ENCODE assay signal across 20 cellular contexts in genomic region chr10:3097160-3097559, GRCh38. TPM values are rescaled to one million over a fixed set of nuclear protein-coding genes. Genes with fewer than 3 reads are reported as not detected.
DNase-seq lines count a peak whose midpoint lies in the region; ATAC-seq, FAIRE-seq and TF ChIP-seq lines count a peak whose summit lies in the region.
"Had no signal": no experiment of that assay in that cellular context is flagged by ENCODE, and none has a peak within 500 bp of the region (broad histone marks: within the 10 kb centered on the region; RNA-seq: fewer than 3 reads in every experiment).

No MANE protein-coding gene starts in this region.

- no peak overlapping the region for H3K9ac ChIP-seq in H1 (replicated peaks in 1 of 4; ENCODE audit: extremely low read depth in 1 of 4, low read depth in 3 of 4, low read length in 3 of 4)

- no peak overlapping the region for H3K4me3 Mint-ChIP-seq in activated naive CD4-positive, alpha-beta T cell treated with anti-CD3 and anti-CD28 coated beads, Interleukin-2, amount 10 ng/mL, durations not matched to agents 7 days and 5 days
- H3K4me3 Mint-ChIP-seq in activated naive CD4-positive, alpha-beta T cell treated with anti-CD3 and anti-CD28 coated beads for 36 hours = no peak overlapping the region

- H3K56ac ChIP-seq in H1 (replicated peaks; ENCODE audit: insufficient read length, low read depth, low read length) = peak overlapping the region; percentile 65

- POLR2A ChIA-PET in RWPE1 (lab: Yijun Ruan, JAX; ENCODE audit: low non-redundant PET) (no interaction called here), H1 (lab: Charles Lee; ENCODE audit: partially characterized antibody) (interaction anchor here (1.5 kb wide), 1 partner anchor 25 kb away, joined by 3 read pairs; no protein-coding TSS in a partner anchor)

- H3K27me3 Mint-ChIP-seq in activated naive CD4-positive, alpha-beta T cell treated with anti-CD3 and anti-CD28 coated beads, Interleukin-2, amount 10 ng/mL, durations not matched to agents 7 days and 5 days = no peaks in the 10 kb centered on the region
- H3K27me3 Mint-ChIP-seq in activated naive CD4-positive, alpha-beta T cell treated with anti-CD3 and anti-CD28 coated beads for 36 hours (ENCODE audit: low read depth) = no peaks in the 10 kb centered on the region

- H3K23ac ChIP-seq in H1 (ENCODE audit: insufficient read length) = no peak overlapping the region

- no peak overlapping the region for H3K18ac ChIP-seq in H1 (ENCODE audit: extremely low read depth, low read length)

- no peak for TF ChIP-seq CTCF in RWPE1 (conservative IDR thresholded peaks at IDR 0.05; ENCODE audit: low read depth)
- TF ChIP-seq CTCF in H1 (IDR thresholded peaks at IDR 0.05; ENCODE audit: control extremely low read depth in 1 of 3, insufficient read depth in 1 of 3, low read depth in 1 of 3, low read length in 3 of 3) = 0 out of 4 replicates have a peak, but pooled peaks of 1 of the 3 experiments have one; percentile 7
- no peak for TF ChIP-seq CTCF in sigmoid colon (IDR thresholded peaks at IDR 0.05)

- H3K4me2 ChIP-seq in H1 (ENCODE audit: insufficient read depth in 1 of 2, low read depth in 2 of 2, low read length in 2 of 2) = no peak overlapping the region

- H4K20me1 ChIP-seq in H1 (replicated peaks in 1 of 2; ENCODE audit: control insufficient read depth in 1 of 2, insufficient read depth in 2 of 2, low read length in 2 of 2) = peaks cover 11 to 14% of the 10 kb centered on the region in 2 experiments

- H3K23me2 ChIP-seq in H1 (ENCODE audit: low read depth, low read length) = peaks cover 4% of the 10 kb centered on the region; the same call in 1 of the 2 replicates

- TF ChIP-seq POLR2A in H1 (IDR thresholded peaks at IDR 0.05; ENCODE audit: control extremely low read depth in 1 of 2, low read depth in 2 of 2, low read length in 2 of 2) (no peak), sigmoid colon (IDR thresholded peaks at IDR 0.05) (no peak)

- H3K79me2 ChIP-seq in H1 (ENCODE audit: control insufficient read depth in 1 of 2, insufficient read depth in 2 of 2, low read length in 2 of 2) = peaks cover 0 to 67% of the 10 kb centered on the region in 2 experiments; a peak in 3 of 4 replicates

- peak overlapping the region; percentile 98 for H3K27ac ChIP-seq in RWPE1
- no peak overlapping the region for H3K27ac ChIP-seq in H1 (ENCODE audit: low read depth, low read length)
- H3K27ac ChIP-seq in sigmoid colon = peak overlapping the region in 3 of 4 donors; percentile 5 to 69 (median 56)
- H3K27ac ChIP-seq: pancreas had no signal

- no peak overlapping the region for H3K4ac ChIP-seq in H1 (replicated peaks; ENCODE audit: insufficient read length, low read depth, low read length)

- peak overlapping the region; percentile 67 for H3K27ac Mint-ChIP-seq in activated naive CD4-positive, alpha-beta T cell treated with anti-CD3 and anti-CD28 coated beads, Interleukin-2, amount 10 ng/mL, durations not matched to agents 7 days and 5 days
- no peak overlapping the region for H3K27ac Mint-ChIP-seq in activated naive CD4-positive, alpha-beta T cell treated with anti-CD3 and anti-CD28 coated beads for 36 hours

- TF ChIP-seq EP300 in H1 (IDR thresholded peaks at IDR 0.05; ENCODE audit: borderline replicate concordance in 1 of 2, low read depth in 2 of 2, low read length in 2 of 2) = no peak
- TF ChIP-seq EP300 in sigmoid colon (IDR thresholded peaks at IDR 0.05) = no peak

- intact Hi-C loops in activated naive CD4-positive, alpha-beta T cell treated with anti-CD3 and anti-CD28 coated beads for 36 hours (cut with micrococcal nuclease) = loop anchor here (5.0 kb wide), 2 partner anchors 660 to 1555 kb away; no protein-coding TSS in a partner anchor
- intact Hi-C loops in sigmoid colon (cut with DNase I) = no loop called here

- H3K36me3 ChIP-seq in H1 (ENCODE audit: control insufficient read depth in 2 of 4, insufficient read depth in 4 of 4, low read length in 3 of 4) = peaks cover 4 to 33% (median 15%) of the 10 kb centered on the region in 4 experiments
- H3K36me3 ChIP-seq in sigmoid colon = peaks cover 0 to 9% (median 3%) of the 10 kb centered on the region in 4 donors
- H3K36me3 ChIP-seq: pancreas had no signal

- 0 out of 2 replicates have a peak overlapping the region, but pooled peaks have one; percentile 35 for H4K8ac ChIP-seq in H1 (ENCODE audit: extremely low read depth, insufficient read depth, low read length)

- H3K9me3 ChIP-seq in H1 (ENCODE audit: insufficient read depth in 2 of 2, low read depth in 1 of 2, low read length in 1 of 2) (no peaks in the 10 kb centered on the region), sigmoid colon (no peaks in the 10 kb centered on the region)
- H3K9me3 ChIP-seq: MG63, pancreas had no signal

- ATAC-seq in HG02610 (IDR thresholded peaks at IDR 0.05; ENCODE audit: unreplicated experiment) = no peak
- ATAC-seq: left lobe of liver, pancreas had no signal

- DNase-seq in activated naive CD4-positive, alpha-beta T cell treated with anti-CD3 and anti-CD28 coated beads, Interleukin-2, amount 10 ng/mL, durations not matched to agents 7 days and 5 days = no peak
- DNase-seq in activated naive CD4-positive, alpha-beta T cell treated with anti-CD3 and anti-CD28 coated beads for 36 hours = no peak
- DNase-seq in RWPE1 (ENCODE audit: low spot score) (no peak), H1 (ENCODE audit: low read depth in 1 of 2, low spot score in 2 of 2) (no peak), sigmoid colon (no peak), NCI-H146 treated with DMSO at 0.1 percent for 48 hours (lab: John Stamatoyannopoulos, UW; ENCODE audit: unreplicated experiment) (no peak), NCI-H1694 (lab: John Stamatoyannopoulos, UW) (no peak)
- DNase-seq: activated CD4-positive, alpha-beta T cell treated with anti-CD3 and anti-CD28 coated beads for 1 hour; activated T-cell treated with anti-CD3 and anti-CD28 coated beads, Interleukin-2, amount 50 U/mL, for 1 hour; anterior cingulate cortex; cortex of kidney; MG63; NCI-H187 treated with DMSO at 0.1 percent for 48 hours; SHP77 treated with DMSO at 0.1 percent for 48 hours; stimulated activated CD4-positive, alpha-beta T cell treated with anti-CD3 and anti-CD28 coated beads, Interleukin-4, amount 100 ng/mL, for 1 hour; T1000 had no signal

- FAIRE-seq in H1 (lab: Jason Lieb, UNC) = no peak
- FAIRE-seq: G401.6, pancreas had no signal

- peaks cover 45% of the 10 kb centered on the region for H3K4me1 Mint-ChIP-seq in activated naive CD4-positive, alpha-beta T cell treated with anti-CD3 and anti-CD28 coated beads, Interleukin-2, amount 10 ng/mL, durations not matched to agents 7 days and 5 days
- H3K4me1 Mint-ChIP-seq in activated naive CD4-positive, alpha-beta T cell treated with anti-CD3 and anti-CD28 coated beads for 36 hours (ENCODE audit: low read depth) = peaks cover 42% of the 10 kb centered on the region

- H4K5ac ChIP-seq in H1 (ENCODE audit: insufficient read length, low read depth, low read length) = no peak overlapping the region

- no peaks in the 10 kb centered on the region for H3K9me3 Mint-ChIP-seq in activated naive CD4-positive, alpha-beta T cell treated with anti-CD3 and anti-CD28 coated beads, Interleukin-2, amount 10 ng/mL, durations not matched to agents 7 days and 5 days
- no peaks in the 10 kb centered on the region for H3K9me3 Mint-ChIP-seq in activated naive CD4-positive, alpha-beta T cell treated with anti-CD3 and anti-CD28 coated beads for 36 hours

- no peak overlapping the region for H4K91ac ChIP-seq in H1 (replicated peaks; ENCODE audit: insufficient read length, low read length)

- H2BK20ac ChIP-seq in H1 (ENCODE audit: low read length) = no peak overlapping the region

- H2AK5ac ChIP-seq in H1 (ENCODE audit: low read depth, low read length) = no peak overlapping the region

- H3K4me1 ChIP-seq in H1 (replicated peaks in 1 of 4; ENCODE audit: control insufficient read depth in 3 of 4, insufficient read depth in 4 of 4, low read length in 3 of 4) (peaks cover 0 to 3% (median under 1%) of the 10 kb centered on the region in 4 experiments; a peak in 5 of 7 replicates), sigmoid colon (peaks cover 0 to 28% (median 27%) of the 10 kb centered on the region in 4 donors)

- no peak overlapping the region for H2AFZ ChIP-seq in H1 (ENCODE audit: low read length)

- 90% methylated on average over 9 of the region's 9 CpGs; no CpG with 5 or more reads in 1 of the 2 experiments for WGBS in H1 (ENCODE audit: extremely low coverage in 1 of 2, insufficient coverage in 1 of 2, insufficient read length in 1 of 2, insufficient replicate concordance in 2 of 2, low coverage in 1 of 2, low lambda C conversion rate in 2 of 2, missing lambda C conversion rate in 1 of 2), 2 experiments
- WGBS in sigmoid colon, 2 donors = 91 to 95% methylated on average over 9 of the region's 9 CpGs

- H2BK120ac ChIP-seq in H1 (replicated peaks; ENCODE audit: low read depth, low read length) = no peak overlapping the region

- H2BK12ac ChIP-seq in H1 (ENCODE audit: low read depth, low read length) = no peak overlapping the region

- H2BK15ac ChIP-seq in H1 (ENCODE audit: low read length) = no peak overlapping the region

- H3K79me1 ChIP-seq in H1 (ENCODE audit: low read depth, low read length) = peaks cover 12% of the 10 kb centered on the region

- H3K14ac ChIP-seq in H1 (ENCODE audit: insufficient read length) = no peak overlapping the region

- CTCF ChIA-PET in activated naive CD4-positive, alpha-beta T cell treated with anti-CD3 and anti-CD28 coated beads, Interleukin-2, amount 10 ng/mL, durations not matched to agents 7 days and 5 days (lab: Charles Lee) = no interaction called here
- CTCF ChIA-PET in activated naive CD4-positive, alpha-beta T cell treated with anti-CD3 and anti-CD28 coated beads for 36 hours (lab: Charles Lee) = no interaction called here
- CTCF ChIA-PET in RWPE1 (lab: Yijun Ruan, JAX) (no interaction called here), H1 (lab: Charles Lee; ENCODE audit: partially characterized antibody) (no interaction called here)

- no peaks in the 10 kb centered on the region for H3K27me3 ChIP-seq in H1 (replicated peaks in 1 of 4; ENCODE audit: control insufficient read depth in 3 of 4, extremely low read depth in 1 of 4, insufficient read depth in 3 of 4, low read length in 3 of 4)
- H3K27me3 ChIP-seq in sigmoid colon = no peaks in the 10 kb centered on the region
- H3K27me3 ChIP-seq: MG63, pancreas had no signal

- no peak for TF ChIP-seq RAD21 in H1 (IDR thresholded peaks at IDR 0.05 in 1 of 2, conservative IDR thresholded peaks at IDR 0.05 in 1 of 2; ENCODE audit: low read depth in 2 of 2, low read length in 2 of 2)

- peaks cover 59% of the 10 kb centered on the region for H3K36me3 Mint-ChIP-seq in activated naive CD4-positive, alpha-beta T cell treated with anti-CD3 and anti-CD28 coated beads, Interleukin-2, amount 10 ng/mL, durations not matched to agents 7 days and 5 days
- H3K36me3 Mint-ChIP-seq in activated naive CD4-positive, alpha-beta T cell treated with anti-CD3 and anti-CD28 coated beads for 36 hours (ENCODE audit: low read depth) = peaks cover 56% of the 10 kb centered on the region

- H3K4me3 ChIP-seq in H1 (ENCODE audit: extremely low read depth in 1 of 4, insufficient read depth in 2 of 4, low read depth in 3 of 4, low read length in 4 of 4) (no peak overlapping the region), sigmoid colon (no peak overlapping the region)
- H3K4me3 ChIP-seq: MG63, pancreas had no signal

- no peak overlapping the region for H2BK5ac ChIP-seq in H1 (ENCODE audit: low read depth, low read length)

RNA-seq across cellular contexts. Expression of gene PFKP, which starts 29.8 kb away (rescaled TPM):
- total RNA-seq in activated naive CD4-positive, alpha-beta T cell treated with anti-CD3 and anti-CD28 coated beads for 36 hours = 10 to 100 TPM; 96.2 to 99.7 TPM
- total RNA-seq in H1 (2021; fragmentation: NEBNext Ultra II Directional; extraction: Animal tissue kit (Norgen Biotek cat#: 25700)) = 128 TPM in 2 replicates
- polyA plus RNA-seq in H1 (2011; rRNA removed) (51.2 and 76.9 TPM in 2 replicates), sigmoid colon (100 to 1,000 TPM in 1 of 3 donors, 10 to 100 TPM in 2; 26.4 to 105 (median 40.2) TPM)
- polyA plus RNA-seq in H1 (2011; cell fraction: cytosol; rRNA removed) = 68.1 TPM
- polyA plus RNA-seq in H1 (2011; cell fraction: nucleus; rRNA removed) = 135 TPM
- 83.6 to 123 TPM (median 119 TPM) in 4 replicates for polyA plus RNA-seq in H1 (2012, experiment 1 of 2)
- 93.7 TPM for polyA plus RNA-seq in H1 (2012, experiment 2 of 2)
- polyA plus RNA-seq in H1 (2013, experiment 1 of 2) = 63.5 TPM
- polyA plus RNA-seq in H1 (2013, experiment 2 of 2) = 58.9 TPM
- polyA minus RNA-seq in H1 (2011; rRNA and poly(A)+ RNA removed) = 45.6 and 46.7 TPM in 2 replicates
- polyA minus RNA-seq in H1 (2011; cell fraction: cytosol; rRNA and poly(A)+ RNA removed) = 55.2 TPM
- 47.8 TPM for polyA minus RNA-seq in H1 (2011; cell fraction: nucleus; rRNA and poly(A)+ RNA removed)
- 10 to 100 TPM; 27.5 to 94.7 (median 58.4) TPM for total RNA-seq in sigmoid colon
